ENCODE assay signal across 22 cellular contexts in genomic region chr5:147458581-147458980, GRCh38. TPM values are rescaled to one million over a fixed set of nuclear protein-coding genes. Genes with fewer than 3 reads are reported as not detected.
"Had no signal": no experiment of that assay in that cellular context is flagged by ENCODE, and none has a peak within 500 bp of the region (broad histone marks: within the 10 kb centered on the region; RNA-seq: fewer than 3 reads in every experiment).

No MANE protein-coding gene starts in this region.

- H3K9me3 Mint-ChIP-seq: activated CD4-positive, alpha-beta memory T cell treated with anti-CD3 and anti-CD28 coated beads, Interleukin-2, amount 10 ng/mL, durations not matched to agents 7 days and 5 days; activated naive CD4-positive, alpha-beta T cell treated with anti-CD3 and anti-CD28 coated beads, Interleukin-2, amount 10 ng/mL, durations not matched to agents 7 days and 5 days; dendritic cell treated with granulocyte-macrophage colony-stimulating factor and Interleukin-4, amounts not matched to agents 40 ng/mL and 50 ng/mL, for 4 days; immature natural killer cell; natural killer cell had no signal

- DNase-seq: activated CD4-positive, alpha-beta memory T cell treated with anti-CD3 and anti-CD28 coated beads, Interleukin-2, amount 10 ng/mL, durations not matched to agents 7 days and 5 days; activated CD4-positive, alpha-beta T cell treated with anti-CD3 and anti-CD28 coated beads for 4 hours; activated CD4-positive, CD25-positive, alpha-beta regulatory T cell; activated effector memory CD4-positive, alpha-beta T cell treated with anti-CD3 and anti-CD28 coated beads, Interleukin-2, amount 50 U/mL, for 16 hours; activated naive CD4-positive, alpha-beta T cell treated with anti-CD3 and anti-CD28 coated beads, Interleukin-2, amount 10 ng/mL, durations not matched to agents 7 days and 5 days; activated T-cell treated with anti-CD3 and anti-CD28 coated beads for 4 hours; amygdala; body of pancreas; effector CD4-positive, alpha-beta T cell; foreskin fibroblast; immature natural killer cell; natural killer cell; ovary; stimulated activated CD4-positive, alpha-beta T cell treated with anti-CD3 and anti-CD28 coated beads, Interleukin-12 subunit alpha, Interleukin-12 subunit beta, amount 100 ng/mL, for 4 hours; stimulated activated CD4-positive, alpha-beta T cell treated with anti-CD3 and anti-CD28 coated beads, Interleukin-4, amount 100 ng/mL, for 4 hours; stimulated activated naive CD8-positive, alpha-beta T cell treated with anti-CD3 and anti-CD28 coated beads, Interleukin-15, Interleukin-2, amounts not matched to agents 100 U/mL and 50 U/mL, for 24 hours; T-helper 1 cell; tibial artery had no signal

- H3K4me1 ChIP-seq: prostate gland had no signal

- H3K36me3 Mint-ChIP-seq: activated naive CD4-positive, alpha-beta T cell treated with anti-CD3 and anti-CD28 coated beads, Interleukin-2, amount 10 ng/mL, durations not matched to agents 7 days and 5 days; immature natural killer cell; natural killer cell had no signal

- H3K27me3 ChIP-seq: ovary, right atrium auricular region, tibial artery had no signal

- H3K36me3 ChIP-seq: ovary, prostate gland, right atrium auricular region, tibial artery had no signal

- H3K27ac Mint-ChIP-seq: activated CD4-positive, alpha-beta memory T cell treated with anti-CD3 and anti-CD28 coated beads, Interleukin-2, amount 10 ng/mL, durations not matched to agents 7 days and 5 days; activated naive CD4-positive, alpha-beta T cell treated with anti-CD3 and anti-CD28 coated beads, Interleukin-2, amount 10 ng/mL, durations not matched to agents 7 days and 5 days; dendritic cell treated with granulocyte-macrophage colony-stimulating factor and Interleukin-4, amounts not matched to agents 40 ng/mL and 50 ng/mL, for 4 days; immature natural killer cell; natural killer cell had no signal

- H3K4me3 ChIP-seq: body of pancreas, ovary, prostate gland, right atrium auricular region, tibial artery had no signal

- H3K4me3 Mint-ChIP-seq: activated CD4-positive, alpha-beta memory T cell treated with anti-CD3 and anti-CD28 coated beads, Interleukin-2, amount 10 ng/mL, durations not matched to agents 7 days and 5 days; activated naive CD4-positive, alpha-beta T cell treated with anti-CD3 and anti-CD28 coated beads, Interleukin-2, amount 10 ng/mL, durations not matched to agents 7 days and 5 days; dendritic cell treated with granulocyte-macrophage colony-stimulating factor and Interleukin-4, amounts not matched to agents 40 ng/mL and 50 ng/mL, for 4 days; immature natural killer cell; natural killer cell had no signal

- ATAC-seq: body of pancreas; left lobe of liver; natural killer cell; stimulated activated naive CD8-positive, alpha-beta T cell treated with anti-CD3 and anti-CD28 coated beads, Interleukin-15, Interleukin-2, amounts not matched to agents 100 U/mL and 50 U/mL, for 24 hours had no signal

- H3K27ac ChIP-seq: body of pancreas, ovary, prostate gland, tibial artery had no signal

- H3K9me3 ChIP-seq: body of pancreas, ovary, prostate gland, tibial artery had no signal

RNA-seq across cellular contexts. Expression of gene DPYSL3, which starts 51.3 kb away (rescaled TPM):
- total RNA-seq: activated CD4-positive, alpha-beta memory T cell treated with anti-CD3 and anti-CD28 coated beads, Interleukin-2, amount 10 ng/mL, durations not matched to agents 7 days and 5 days; natural killer cell had no signal
- polyA plus RNA-seq: immature natural killer cell had no signal
